In the genomic region with DNA sequence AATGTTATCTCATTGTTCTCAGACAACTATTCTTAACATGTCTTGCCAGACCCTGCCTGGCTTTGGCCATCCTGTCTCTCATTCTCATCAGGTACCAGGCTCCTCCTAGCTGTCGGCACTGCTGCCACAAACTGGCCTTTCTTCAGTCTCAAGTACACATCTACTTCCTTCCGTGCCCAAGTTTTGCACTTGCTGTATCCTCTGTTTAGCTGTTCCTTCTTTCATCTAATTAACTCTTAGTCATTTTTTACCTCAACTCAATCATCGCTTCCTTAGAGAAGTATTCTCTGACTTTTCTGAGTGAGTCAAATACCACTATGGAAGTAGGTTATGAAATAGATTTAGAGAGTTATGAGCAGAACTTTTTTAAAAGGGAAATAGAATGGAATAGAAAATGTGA, we compare ENCODE assay signal across 1 cellular context.
TF ChIP-seq lines count a peak whose summit lies in the region.

No MANE protein-coding gene starts in this region.

TF ChIP-seq in IMR-90, 13 proteins besides CTCF, POLR2A, EP300 and RAD21 (continued from another document):
- TF ChIP-seq, protein P1, sequence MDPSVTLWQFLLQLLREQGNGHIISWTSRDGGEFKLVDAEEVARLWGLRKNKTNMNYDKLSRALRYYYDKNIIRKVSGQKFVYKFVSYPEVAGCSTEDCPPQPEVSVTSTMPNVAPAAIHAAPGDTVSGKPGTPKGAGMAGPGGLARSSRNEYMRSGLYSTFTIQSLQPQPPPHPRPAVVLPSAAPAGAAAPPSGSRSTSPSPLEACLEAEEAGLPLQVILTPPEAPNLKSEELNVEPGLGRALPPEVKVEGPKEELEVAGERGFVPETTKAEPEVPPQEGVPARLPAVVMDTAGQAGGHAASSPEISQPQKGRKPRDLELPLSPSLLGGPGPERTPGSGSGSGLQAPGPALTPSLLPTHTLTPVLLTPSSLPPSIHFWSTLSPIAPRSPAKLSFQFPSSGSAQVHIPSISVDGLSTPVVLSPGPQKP (IDR thresholded peaks at IDR 0.05; ENCODE audit: borderline replicate concordance, low read depth, low read length) = no peak
- no peak for TF ChIP-seq NFE2L2 (IDR thresholded peaks at IDR 0.05; ENCODE audit: low read depth, low read length)
- no peak for TF ChIP-seq SMC3 (IDR thresholded peaks at IDR 0.05; ENCODE audit: low read depth, low read length)
- TF ChIP-seq FOS (IDR thresholded peaks at IDR 0.05; ENCODE audit: low read depth, low read length) = no peak
- no peak for TF ChIP-seq RFX5 (IDR thresholded peaks at IDR 0.05; ENCODE audit: low read depth, low read length)
- no peak for TF ChIP-seq RCOR1 (IDR thresholded peaks at IDR 0.05; ENCODE audit: insufficient replicate concordance, low read length)
- no peak for TF ChIP-seq MAFK (IDR thresholded peaks at IDR 0.05; ENCODE audit: low read depth, low read length)
- TF ChIP-seq CHD1 (IDR thresholded peaks at IDR 0.05; ENCODE audit: low read depth, low read length) = no peak
- TF ChIP-seq, protein P2, sequence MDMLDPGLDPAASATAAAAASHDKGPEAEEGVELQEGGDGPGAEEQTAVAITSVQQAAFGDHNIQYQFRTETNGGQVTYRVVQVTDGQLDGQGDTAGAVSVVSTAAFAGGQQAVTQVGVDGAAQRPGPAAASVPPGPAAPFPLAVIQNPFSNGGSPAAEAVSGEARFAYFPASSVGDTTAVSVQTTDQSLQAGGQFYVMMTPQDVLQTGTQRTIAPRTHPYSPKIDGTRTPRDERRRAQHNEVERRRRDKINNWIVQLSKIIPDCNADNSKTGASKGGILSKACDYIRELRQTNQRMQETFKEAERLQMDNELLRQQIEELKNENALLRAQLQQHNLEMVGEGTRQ (IDR thresholded peaks at IDR 0.05; ENCODE audit: low read depth, low read length) = no peak
- no peak for TF ChIP-seq CEBPB (IDR thresholded peaks at IDR 0.05; ENCODE audit: low read depth, low read length)
- no peak for TF ChIP-seq MAZ (IDR thresholded peaks at IDR 0.05; ENCODE audit: borderline replicate concordance, low read depth, low read length)
TF ChIP-seq in IMR-90: peak in this region for 0.
